9 cellular contexts compared by ENCODE assay signal in genomic region chr7:107966701-107967100, GRCh38. TPM values are rescaled to one million over a fixed set of nuclear protein-coding genes. Genes with fewer than 3 reads are reported as not detected.
DNase-seq lines count a peak whose midpoint lies in the region; FAIRE-seq and TF ChIP-seq lines count a peak whose summit lies in the region.
"Had no signal": no experiment of that assay in that cellular context is flagged by ENCODE, and none has a peak within 500 bp of the region (broad histone marks: within the 10 kb centered on the region; RNA-seq: fewer than 3 reads in every experiment).

No MANE protein-coding gene starts in this region.

- H3K27ac ChIP-seq in epithelial cell of prostate (peak overlapping the region; percentile 25), neuronal stem cell (replicated peaks; ENCODE audit: low read length) (peak overlapping the region; percentile 25)

- POLR2A ChIA-PET in activated CD4-positive, alpha-beta memory T cell treated with anti-CD3 and anti-CD28 coated beads, Interleukin-2, amount 10 ng/mL, durations not matched to agents 7 days and 5 days (lab: Charles Lee) = no interaction called here

- FAIRE-seq in GM12891 (lab: Jason Lieb, UNC) = no peak

- H3K9ac ChIP-seq in neuronal stem cell (ENCODE audit: low read depth, low read length, poor library complexity) = no peak overlapping the region

- no peak overlapping the region for H3K23ac ChIP-seq in neuronal stem cell (ENCODE audit: low read depth, low read length, poor library complexity)

- peaks cover 7 to 11% of the 10 kb centered on the region in 2 donors for H3K4me1 ChIP-seq in neuronal stem cell (ENCODE audit: control insufficient read depth in 2 of 2, insufficient read depth in 1 of 2, low read depth in 1 of 2, low read length in 2 of 2)

- H3K4me3 Mint-ChIP-seq in activated CD4-positive, alpha-beta memory T cell treated with anti-CD3 and anti-CD28 coated beads, Interleukin-2, amount 10 ng/mL, durations not matched to agents 7 days and 5 days = no peak overlapping the region

- H3K14ac ChIP-seq in neuronal stem cell (ENCODE audit: low read length) = no peak overlapping the region

- H3K4me2 ChIP-seq in neuronal stem cell (ENCODE audit: insufficient read depth, low read length, poor library complexity, severe bottlenecking) = no peak overlapping the region

- H3K9me3 Mint-ChIP-seq in activated CD4-positive, alpha-beta memory T cell treated with anti-CD3 and anti-CD28 coated beads, Interleukin-2, amount 10 ng/mL, durations not matched to agents 7 days and 5 days = no peaks in the 10 kb centered on the region

- H3K36me3 Mint-ChIP-seq in activated CD4-positive, alpha-beta memory T cell treated with anti-CD3 and anti-CD28 coated beads, Interleukin-2, amount 10 ng/mL, durations not matched to agents 7 days and 5 days (ENCODE audit: low read depth) = no peaks in the 10 kb centered on the region

- no peak overlapping the region for H2BK5ac ChIP-seq in neuronal stem cell (ENCODE audit: low read length)

- no peak overlapping the region for H2BK120ac ChIP-seq in neuronal stem cell (ENCODE audit: low read depth, low read length)

- H3K4ac ChIP-seq in neuronal stem cell (ENCODE audit: low read length) = no peak overlapping the region

- H3K36me3 ChIP-seq in neuronal stem cell (replicated peaks in 1 of 2; ENCODE audit: control insufficient read depth in 2 of 2, insufficient read depth in 2 of 2, low read length in 2 of 2) = peaks cover 21 to 48% of the 10 kb centered on the region in 2 donors

- H3K27ac Mint-ChIP-seq in activated CD4-positive, alpha-beta memory T cell treated with anti-CD3 and anti-CD28 coated beads, Interleukin-2, amount 10 ng/mL, durations not matched to agents 7 days and 5 days = no peak overlapping the region

- H3K27me3 ChIP-seq in neuronal stem cell (ENCODE audit: control insufficient read depth in 3 of 3, insufficient read depth in 3 of 3, low read depth in 1 of 3, low read length in 3 of 3) = no peaks in the 10 kb centered on the region

- no peaks in the 10 kb centered on the region for H3K4me1 Mint-ChIP-seq in activated CD4-positive, alpha-beta memory T cell treated with anti-CD3 and anti-CD28 coated beads, Interleukin-2, amount 10 ng/mL, durations not matched to agents 7 days and 5 days

- no peak for TF ChIP-seq POLR2A in GM12891 (IDR thresholded peaks at IDR 0.05; ENCODE audit: low read depth, low read length)

- H3K79me1 ChIP-seq in neuronal stem cell (ENCODE audit: low read depth, low read length) = no peaks in the 10 kb centered on the region

- CTCF ChIA-PET in activated CD4-positive, alpha-beta memory T cell treated with anti-CD3 and anti-CD28 coated beads, Interleukin-2, amount 10 ng/mL, durations not matched to agents 7 days and 5 days (lab: Charles Lee) = no interaction called here

- no peak overlapping the region for H3K18ac ChIP-seq in neuronal stem cell (ENCODE audit: low read length)

- no peak overlapping the region for H2BK15ac ChIP-seq in neuronal stem cell (ENCODE audit: low read length)

- WGBS in neuronal stem cell (ENCODE audit: extremely low coverage in 2 of 2, insufficient read length in 2 of 2, insufficient replicate concordance in 1 of 2), 2 donors = no CpG with 5 or more reads among the region's 4 CpGs

- H3K27me3 Mint-ChIP-seq in activated CD4-positive, alpha-beta memory T cell treated with anti-CD3 and anti-CD28 coated beads, Interleukin-2, amount 10 ng/mL, durations not matched to agents 7 days and 5 days = peaks cover 6% of the 10 kb centered on the region

- H4K8ac ChIP-seq in neuronal stem cell (ENCODE audit: low read depth, low read length) = no peak overlapping the region

- no peak overlapping the region for H4K91ac ChIP-seq in neuronal stem cell (ENCODE audit: low read depth, low read length, poor library complexity)

- H2AFZ ChIP-seq in neuronal stem cell (ENCODE audit: low read length) = peak overlapping the region; percentile 57

- DNase-seq in ELF-1 (ENCODE audit: low read depth, low spot score) (peak; percentile 85), NCI-H524 (lab: John Stamatoyannopoulos, UW) (peak; percentile 29 to 82), epithelial cell of prostate (ENCODE audit: low read depth, low spot score) (no peak), neuronal stem cell (ENCODE audit: low spot score) (peak; percentile 20), GM12891 (ENCODE audit: insufficient read length, low spot score) (no peak), NAMALWA (ENCODE audit: low spot score) (no peak)
- no peak for DNase-seq in stimulated activated CD4-positive, alpha-beta T cell treated with anti-CD3 and anti-CD28 coated beads, Interleukin-4, amount 100 ng/mL, for 4 hours
- DNase-seq in activated CD4-positive, alpha-beta memory T cell treated with anti-CD3 and anti-CD28 coated beads, Interleukin-2, amount 10 ng/mL, durations not matched to agents 7 days and 5 days = no peak

- H2BK12ac ChIP-seq in neuronal stem cell (ENCODE audit: low read length) = no peak overlapping the region

- H2AK5ac ChIP-seq in neuronal stem cell (ENCODE audit: low read depth, low read length) = no peak overlapping the region

- H3K9me3 ChIP-seq in neuronal stem cell (replicated peaks in 1 of 2; ENCODE audit: control insufficient read depth in 2 of 2, insufficient read depth in 1 of 2, low read depth in 1 of 2, low read length in 2 of 2) = peaks cover 0 to 2% of the 10 kb centered on the region in 2 donors

- H3K4me3 ChIP-seq in neuronal stem cell (ENCODE audit: low read length in 2 of 2) = no peak overlapping the region

TF ChIP-seq in GM12891, 5 proteins besides CTCF, POLR2A, EP300 and RAD21:
- TF ChIP-seq PAX5 (IDR thresholded peaks at IDR 0.05; ENCODE audit: insufficient read depth, low read length, severe bottlenecking) = no peak
- no peak for TF ChIP-seq POLR2AphosphoS5 (IDR thresholded peaks at IDR 0.05; ENCODE audit: low read depth, low read length)
- TF ChIP-seq SPI1 (IDR thresholded peaks at IDR 0.05; ENCODE audit: low read depth, low read length) = no peak
- TF ChIP-seq TAF1 (IDR thresholded peaks at IDR 0.05; ENCODE audit: low read depth, low read length) = no peak
- TF ChIP-seq POU2F2 (IDR thresholded peaks at IDR 0.05; ENCODE audit: low read depth, low read length) = no peak

RNA-seq across cellular contexts. Expression of gene LAMB1, which starts 36.3 kb away (rescaled TPM):
- 98.3 TPM for polyA plus RNA-seq in neuronal stem cell (2013, experiment 1 of 2)
- polyA plus RNA-seq in neuronal stem cell (2013, experiment 2 of 2) = 101 TPM
- 0.30 TPM for polyA plus RNA-seq in GM12891 (2012; ENCODE audit: low read depth, missing spikeins)
- total RNA-seq in activated CD4-positive, alpha-beta memory T cell treated with anti-CD3 and anti-CD28 coated beads, Interleukin-2, amount 10 ng/mL, durations not matched to agents 7 days and 5 days = not detected
- total RNA-seq: T-helper 2 cell treated with Interferon-gamma antibody and Interleukin-4, amounts not matched to agents 100 ng/mL and 5 ng/mL, for 36 hours had no signal

Comparison
In these comparisons a context has a peak if more than half of its experiments do, and no peak if none do; other contexts are left out.
1. DNase-seq: peak in ELF-1 (single experiment), NCI-H524 (2 of 2) and neuronal stem cell (single experiment); none in epithelial cell of prostate (single experiment), GM12891 (single experiment), stimulated activated CD4-positive, alpha-beta T cell treated with anti-CD3 and anti-CD28 coated beads, Interleukin-4, amount 100 ng/mL, for 4 hours (0 of 2), activated CD4-positive, alpha-beta memory T cell treated with anti-CD3 and anti-CD28 coated beads, Interleukin-2, amount 10 ng/mL, durations not matched to agents 7 days and 5 days (single experiment) and NAMALWA (single experiment).